ENCODE assay signal across 22 cellular contexts in genomic region chr6:124682751-124683150, GRCh38.
"Had no signal": no experiment of that assay in that cellular context is flagged by ENCODE, and none has a peak within 500 bp of the region (broad histone marks: within the 10 kb centered on the region; RNA-seq: fewer than 3 reads in every experiment).

No MANE protein-coding gene starts in this region.

- DNase-seq: activated CD4-positive, alpha-beta memory T cell treated with anti-CD3 and anti-CD28 coated beads for 36 hours; activated CD4-positive, alpha-beta T cell treated with anti-CD3 and anti-CD28 coated beads for 36 hours; activated CD4-positive, alpha-beta T cell treated with anti-CD3 and anti-CD28 coated beads, Interleukin-2, amount 10 ng/mL, durations not matched to agents 24 days and 14 days; activated CD4-positive, CD25-positive, alpha-beta regulatory T cell; activated CD4-positive, CD25-positive, alpha-beta regulatory T cell treated with anti-CD3 and anti-CD28 coated beads, Interleukin-2, amount 50 U/mL, for 72 hours; activated CD8-positive, alpha-beta memory T cell treated with anti-CD3 and anti-CD28 coated beads, Interleukin-2, amount 10 ng/mL, durations not matched to agents 7 days and 5 days; activated CD8-positive, alpha-beta memory T cell treated with anti-CD3 and anti-CD28 coated beads, Interleukin-2, amount 50 U/mL, for 4 hours; activated CD8-positive, alpha-beta T cell treated with anti-CD3 and anti-CD28 coated beads, Interleukin-2, amount 10 ng/mL, durations not matched to agents 7 days and 5 days; activated effector memory CD4-positive, alpha-beta T cell treated with anti-CD3 and anti-CD28 coated beads, Interleukin-2, amount 50 U/mL, for 16 hours; activated naive CD4-positive, alpha-beta T cell treated with anti-CD3 and anti-CD28 coated beads for 36 hours; activated naive CD8-positive, alpha-beta T cell treated with anti-CD3 and anti-CD28 coated beads for 36 hours; activated naive CD8-positive, alpha-beta T cell treated with anti-CD3 and anti-CD28 coated beads, Interleukin-2, amount 50 U/mL, for 24 hours; activated T-cell treated with anti-CD3 and anti-CD28 coated beads, Interleukin-2, amount 50 U/mL, for 1 hour; activated T-cell treated with anti-CD3 and anti-CD28 coated beads, Interleukin-2, amount 50 U/mL, for 48 hours; adrenal gland; aorta; central memory CD4-positive, alpha-beta T cell; effector memory CD4-positive, alpha-beta T cell; foreskin fibroblast; heart left ventricle; T-helper 2 cell had no signal

- ATAC-seq: activated CD4-positive, alpha-beta T cell treated with anti-CD3 and anti-CD28 coated beads for 36 hours; activated CD8-positive, alpha-beta memory T cell treated with anti-CD3 and anti-CD28 coated beads, Interleukin-2, amount 10 ng/mL, durations not matched to agents 7 days and 5 days; activated CD8-positive, alpha-beta T cell treated with anti-CD3 and anti-CD28 coated beads, Interleukin-2, amount 10 ng/mL, durations not matched to agents 7 days and 5 days; activated naive CD8-positive, alpha-beta T cell treated with anti-CD3 and anti-CD28 coated beads, Interleukin-2, amount 50 U/mL, for 24 hours; esophagus mucosa; heart left ventricle had no signal
